Comparison of ENCODE assay signal across 20 cellular contexts in genomic region chr5:60346391-60346790, GRCh38.
DNase-seq lines count a peak whose midpoint lies in the region; ATAC-seq and TF ChIP-seq lines count a peak whose summit lies in the region.
"Had no signal": no experiment of that assay in that cellular context is flagged by ENCODE, and none has a peak within 500 bp of the region (broad histone marks: within the 10 kb centered on the region; RNA-seq: fewer than 3 reads in every experiment).

No MANE protein-coding gene starts in this region.

- no peak overlapping the region for H3K27ac ChIP-seq in breast epithelium
- H3K27ac ChIP-seq: KMS-11, Peyer's patch, SJCRH30 had no signal

- H3K27me3 Mint-ChIP-seq in MCF 10A (ENCODE audit: insufficient read depth, unreplicated experiment), result peaks cover 47% of the 10 kb centered on the region

- no peaks in the 10 kb centered on the region for H3K27me3 ChIP-seq in breast epithelium
- H3K27me3 ChIP-seq: Peyer's patch, SJCRH30 had no signal

- H3K9me3 Mint-ChIP-seq in MCF 10A (ENCODE audit: unreplicated experiment), result no peaks in the 10 kb centered on the region

- H3K36me3 Mint-ChIP-seq in MCF 10A (ENCODE audit: insufficient read depth, unreplicated experiment), result no peaks in the 10 kb centered on the region

- BruUV-seq in MCF 10A (replicated peaks; lab: Mats Ljungman, UMichigan), result no TSS peak

- H3K4me3 ChIP-seq in breast epithelium (no peak overlapping the region), fibroblast of mammary gland (ENCODE audit: control insufficient read depth, low read depth, low read length) (no peak overlapping the region)
- H3K4me3 ChIP-seq: Peyer's patch, SJCRH30 had no signal

- no peak overlapping the region for H3K4me3 Mint-ChIP-seq in MCF 10A (ENCODE audit: unreplicated experiment)

- no peak for ATAC-seq in activated CD4-positive, CD25-positive, alpha-beta regulatory T cell treated with anti-CD3 and anti-CD28 coated beads, Interleukin-2, amount 50 U/mL, for 24 hours
- ATAC-seq in GM21825 (IDR thresholded peaks at IDR 0.05; ENCODE audit: unreplicated experiment), result no peak

- H3K4me1 ChIP-seq in breast epithelium, result no peaks in the 10 kb centered on the region
- H3K4me1 ChIP-seq: Peyer's patch, SJCRH30 had no signal

- no peaks in the 10 kb centered on the region for H3K9me3 ChIP-seq in breast epithelium
- H3K9me3 ChIP-seq: Peyer's patch, SJCRH30 had no signal

- no peak overlapping the region for H3K27ac Mint-ChIP-seq in MCF 10A (ENCODE audit: low read depth, unreplicated experiment)

- POLR2A ChIA-PET in MCF 10A (lab: Yijun Ruan, JAX), result no interaction called here

- no peak for TF ChIP-seq POLR2A in breast epithelium (IDR thresholded peaks at IDR 0.05)

- DNase-seq in MCF 10A (ENCODE audit: unreplicated experiment) (peak; percentile 25), breast epithelium (ENCODE audit: low spot score in 2 of 2) (no peak), RKO (ENCODE audit: low spot score) (peak; percentile 9), fibroblast of mammary gland (ENCODE audit: low read depth) (peak; percentile 23), NCI-H146 treated with DMSO at 0.1 percent for 48 hours (lab: John Stamatoyannopoulos, UW; ENCODE audit: unreplicated experiment) (no peak)
- DNase-seq: C1 segment of cervical spinal cord, DND-41, GF-D8, GOT3, MM.1S, NCI-H1417, NCI-H2081, NCI-H510A, NCI-H82, Peyer's patch, SJCRH30, SW 1271 had no signal

- no peaks in the 10 kb centered on the region for H3K36me3 ChIP-seq in breast epithelium
- H3K36me3 ChIP-seq: Peyer's patch, SJCRH30 had no signal

- TF ChIP-seq CTCF in MCF 10A (IDR thresholded peaks at IDR 0.05; ENCODE audit: unreplicated experiment) (no peak), breast epithelium (IDR thresholded peaks at IDR 0.05) (no peak), fibroblast of mammary gland (conservative IDR thresholded peaks at IDR 0.05; ENCODE audit: control insufficient read depth, insufficient read depth, low read depth, low read length) (no peak)

- intact Hi-C loops in MCF 10A (cut with micrococcal nuclease), result no loop called here
- intact Hi-C loops in breast epithelium (cut with DNase I; ENCODE audit: low total_unique reads), result no loop called here

- CTCF ChIA-PET in MCF 10A (lab: Yijun Ruan, JAX), result interaction anchor here (0.9 to 2.4 kb wide), 2 partner anchors 13 to 37 kb away, joined by 4 to 6 read pairs; no protein-coding TSS in a partner anchor

- no peaks in the 10 kb centered on the region for H3K4me1 Mint-ChIP-seq in MCF 10A (ENCODE audit: insufficient read depth, unreplicated experiment)

Comparison
In these comparisons a context has a peak if more than half of its experiments do, and no peak if none do; other contexts are left out.
1. DNase-seq: peak in MCF 10A (single experiment), RKO (single experiment) and fibroblast of mammary gland (single experiment); none in breast epithelium (0 of 2) and NCI-H146 treated with DMSO at 0.1 percent for 48 hours (single experiment).